Comparison of ENCODE assay signal across 8 cellular contexts in genomic region chr11:67468056-67468455, GRCh38. TPM values are rescaled to one million over a fixed set of nuclear protein-coding genes. Genes with fewer than 3 reads are reported as not detected.
DNase-seq lines count a peak whose midpoint lies in the region; ATAC-seq and TF ChIP-seq lines count a peak whose summit lies in the region.

No MANE protein-coding gene starts in this region.

- H3K27me3 Mint-ChIP-seq in nephron progenitor cell (ENCODE audit: low read depth, poor library complexity), result peaks cover 9% of the 10 kb centered on the region

- H3K27me3 ChIP-seq in Panc1 (ENCODE audit: control insufficient read depth, insufficient read depth, low read length) (no peaks in the 10 kb centered on the region), endocrine pancreas (ENCODE audit: control insufficient read depth, insufficient read depth, low read length) (no peaks in the 10 kb centered on the region)

- H3K27ac ChIP-seq in Panc1 (ENCODE audit: low read length), result peak overlapping the region; percentile 64

- in situ Hi-C loops in Panc1 (cut with HindIII; ENCODE audit: low pct_unique_long_range_greater_than_20kb, low sequenced_read_pairs), result no loop called here

- H3K36me3 ChIP-seq in Panc1 (ENCODE audit: control insufficient read depth, insufficient read depth, low read length) (peaks cover 2% of the 10 kb centered on the region; the same call in 1 of the 2 replicates), endocrine pancreas (ENCODE audit: control insufficient read depth, insufficient read depth, low read length) (no peaks in the 10 kb centered on the region)

- DNase-seq in NCI-H1417 (lab: John Stamatoyannopoulos, UW) (peak in 2 of 3 experiments; percentile 30 to 46), NCI-H1417 treated with DMSO at 0.1 percent for 48 hours (lab: John Stamatoyannopoulos, UW) (no peak), Panc1 (ENCODE audit: low read depth, low spot score) (no peak), nephron progenitor cell (no peak), retina (no peak)

- TF ChIP-seq CTCF in Panc1 (IDR thresholded peaks at IDR 0.05) (no peak), nephron progenitor cell (IDR thresholded peaks at IDR 0.05) (no peak)

- POLR2A ChIA-PET in Panc1 (lab: Charles Lee), result interaction anchor here (0.6 kb wide), 1 partner anchor 15 kb away, joined by 3 read pairs; the partner anchor contains the start of gene AIP

- no peak for ATAC-seq in Panc1
- ATAC-seq in HG03432 (IDR thresholded peaks at IDR 0.05; ENCODE audit: unreplicated experiment), result no peak
- no peak for ATAC-seq in GM21447 (IDR thresholded peaks at IDR 0.05; ENCODE audit: unreplicated experiment)

- H3K9ac ChIP-seq in endocrine pancreas (ENCODE audit: control insufficient read depth, insufficient read depth, low read length), result peak overlapping the region; percentile 83

- no TSS peak for BruUV-seq in Panc1 (replicated peaks; lab: Mats Ljungman, UMichigan)

- H3K4me1 Mint-ChIP-seq in nephron progenitor cell, result peaks cover 31% of the 10 kb centered on the region

- H3K9me3 ChIP-seq in Panc1 (ENCODE audit: control insufficient read depth, insufficient read depth, low read depth, low read length) (no peaks in the 10 kb centered on the region), endocrine pancreas (ENCODE audit: control insufficient read depth, low read length) (no peaks in the 10 kb centered on the region)

- H3K4me3 ChIP-seq in Panc1 (ENCODE audit: low read depth in 2 of 2, low read length in 2 of 2) (peak overlapping the region; percentile 64 to 75), endocrine pancreas (ENCODE audit: control insufficient read depth, insufficient read depth, low read length) (peak overlapping the region; percentile 14)

- peak overlapping the region; percentile 89 for H3K4me3 Mint-ChIP-seq in nephron progenitor cell

- peak overlapping the region; percentile 95 for H3K27ac Mint-ChIP-seq in nephron progenitor cell

- peaks cover 4% of the 10 kb centered on the region for H3K36me3 Mint-ChIP-seq in nephron progenitor cell (ENCODE audit: low read depth)

- H3K4me1 ChIP-seq in Panc1 (ENCODE audit: control insufficient read depth, insufficient read depth, low read length) (peaks cover 43% of the 10 kb centered on the region), endocrine pancreas (ENCODE audit: control insufficient read depth, insufficient read depth, low read length) (no peaks in the 10 kb centered on the region)

- intact Hi-C loops in Panc1 (cut with micrococcal nuclease; ENCODE audit: unreplicated experiment), result no loop called here

- no peaks in the 10 kb centered on the region for H3K9me3 Mint-ChIP-seq in nephron progenitor cell

- CTCF ChIA-PET in Panc1 (lab: Charles Lee), result interaction anchor here (0.6 to 0.7 kb wide), 3 partner anchors 31 to 204 kb away, joined by 3 to 7 read pairs (median 6); partner anchors contain the start of gene PPP1CA

RNA-seq across cellular contexts. Expression of gene TMEM134, which starts 1.0 kb away (rescaled TPM):
- 65.0 TPM for total RNA-seq in Panc1 (2021; ENCODE audit: unreplicated experiment)
- 100 TPM for polyA plus RNA-seq in Panc1 (2012; ENCODE audit: insufficient read length)

RNA-seq across cellular contexts. Expression of gene CABP4, which starts 12.9 kb away (rescaled TPM):
- not detected for total RNA-seq in Panc1 (2021; ENCODE audit: unreplicated experiment)
- polyA plus RNA-seq in Panc1 (2012; ENCODE audit: insufficient read length), result 0.70 TPM

RNA-seq across cellular contexts. Expression of gene AIP, which starts 14.8 kb away (rescaled TPM):
- 87.8 TPM for total RNA-seq in Panc1 (2021; ENCODE audit: unreplicated experiment)
- polyA plus RNA-seq in Panc1 (2012; ENCODE audit: insufficient read length), result 178 TPM

RNA-seq across cellular contexts. Expression of gene GPR152, which starts 15.5 kb away (rescaled TPM):
- not detected for total RNA-seq in Panc1 (2021; ENCODE audit: unreplicated experiment)
- polyA plus RNA-seq in Panc1 (2012; ENCODE audit: insufficient read length), result not detected

RNA-seq across cellular contexts. Expression of gene CORO1B, which starts 24.8 kb away (rescaled TPM):
- total RNA-seq in Panc1 (2021; ENCODE audit: unreplicated experiment), result 158 TPM
- polyA plus RNA-seq in Panc1 (2012; ENCODE audit: insufficient read length), result 244 TPM

Comparison
In these comparisons a context has a peak if more than half of its experiments do, and no peak if none do; other contexts are left out.
1. DNase-seq: peak in NCI-H1417 (2 of 3); none in NCI-H1417 treated with DMSO at 0.1 percent for 48 hours (single experiment), Panc1 (single experiment), nephron progenitor cell (single experiment) and retina (single experiment).